ENCODE assay signal across 12 cellular contexts in genomic region chr10:600234-600633, GRCh38.
"Had no signal": no experiment of that assay in that cellular context is flagged by ENCODE, and none has a peak within 500 bp of the region (broad histone marks: within the 10 kb centered on the region; RNA-seq: fewer than 3 reads in every experiment).

No MANE protein-coding gene starts in this region.

- H3K9me3 ChIP-seq: esophagus squamous epithelium had no signal

- DNase-seq: activated CD4-positive, alpha-beta T cell treated with anti-CD3 and anti-CD28 coated beads, Interleukin-2, amount 50 U/mL, for 4 hours; activated CD4-positive, CD25-positive, alpha-beta regulatory T cell treated with anti-CD3 and anti-CD28 coated beads, Interleukin-2, amount 50 U/mL, for 72 hours; activated gamma-delta T cell; activated naive CD8-positive, alpha-beta T cell treated with anti-CD3 and anti-CD28 coated beads for 36 hours; activated T-cell treated with anti-CD3 and anti-CD28 coated beads, Interleukin-2, amount 50 U/mL, for 4 hours; esophagus squamous epithelium; foreskin keratinocyte; right cardiac atrium; stimulated activated CD4-positive, alpha-beta T cell treated with anti-CD3 and anti-CD28 coated beads, Interleukin-2, amount 100 ng/mL, for 24 hours; stimulated activated naive B cell treated with anti-CD40 and anti-IgM and Interleukin-4, amounts not matched to agents 10 μg/mL and 1 μg/mL and 100 μg/mL, for 72 hours had no signal

- H3K36me3 ChIP-seq: esophagus squamous epithelium had no signal

- H3K4me3 ChIP-seq: esophagus squamous epithelium had no signal

- ATAC-seq: foreskin keratinocyte; stimulated activated naive B cell treated with anti-CD40 and anti-IgM and Interleukin-4, amounts not matched to agents 10 μg/mL and 1 μg/mL and 100 μg/mL, for 72 hours had no signal

- H3K4me1 Mint-ChIP-seq: activated naive CD8-positive, alpha-beta T cell treated with anti-CD3 and anti-CD28 coated beads for 36 hours; memory B cell; stimulated activated naive B cell treated with anti-CD40 and anti-IgM and Interleukin-4, amounts not matched to agents 10 μg/mL and 1 μg/mL and 100 μg/mL, for 72 hours had no signal

- H3K4me1 ChIP-seq: foreskin keratinocyte had no signal

- H3K27ac ChIP-seq: foreskin keratinocyte had no signal

- H3K27ac Mint-ChIP-seq: activated naive CD8-positive, alpha-beta T cell treated with anti-CD3 and anti-CD28 coated beads for 36 hours; memory B cell; stimulated activated naive B cell treated with anti-CD40 and anti-IgM and Interleukin-4, amounts not matched to agents 10 μg/mL and 1 μg/mL and 100 μg/mL, for 72 hours had no signal

- H3K4me3 Mint-ChIP-seq: activated naive CD8-positive, alpha-beta T cell treated with anti-CD3 and anti-CD28 coated beads for 36 hours; activated T-cell treated with anti-CD3 and anti-CD28 coated beads, Interleukin-2, amount 50 U/mL, for 4 hours; memory B cell; neural crest cell; stimulated activated naive B cell treated with anti-CD40 and anti-IgM and Interleukin-4, amounts not matched to agents 10 μg/mL and 1 μg/mL and 100 μg/mL, for 72 hours had no signal

- H3K27me3 ChIP-seq: esophagus squamous epithelium, foreskin keratinocyte had no signal

- H3K9me3 Mint-ChIP-seq: activated naive CD8-positive, alpha-beta T cell treated with anti-CD3 and anti-CD28 coated beads for 36 hours; activated T-cell treated with anti-CD3 and anti-CD28 coated beads, Interleukin-2, amount 50 U/mL, for 4 hours; memory B cell; neural crest cell; stimulated activated naive B cell treated with anti-CD40 and anti-IgM and Interleukin-4, amounts not matched to agents 10 μg/mL and 1 μg/mL and 100 μg/mL, for 72 hours had no signal

- H3K36me3 Mint-ChIP-seq: activated naive CD8-positive, alpha-beta T cell treated with anti-CD3 and anti-CD28 coated beads for 36 hours; memory B cell; stimulated activated naive B cell treated with anti-CD40 and anti-IgM and Interleukin-4, amounts not matched to agents 10 μg/mL and 1 μg/mL and 100 μg/mL, for 72 hours had no signal
